9 cellular contexts compared by ENCODE assay signal in the genomic region with DNA sequence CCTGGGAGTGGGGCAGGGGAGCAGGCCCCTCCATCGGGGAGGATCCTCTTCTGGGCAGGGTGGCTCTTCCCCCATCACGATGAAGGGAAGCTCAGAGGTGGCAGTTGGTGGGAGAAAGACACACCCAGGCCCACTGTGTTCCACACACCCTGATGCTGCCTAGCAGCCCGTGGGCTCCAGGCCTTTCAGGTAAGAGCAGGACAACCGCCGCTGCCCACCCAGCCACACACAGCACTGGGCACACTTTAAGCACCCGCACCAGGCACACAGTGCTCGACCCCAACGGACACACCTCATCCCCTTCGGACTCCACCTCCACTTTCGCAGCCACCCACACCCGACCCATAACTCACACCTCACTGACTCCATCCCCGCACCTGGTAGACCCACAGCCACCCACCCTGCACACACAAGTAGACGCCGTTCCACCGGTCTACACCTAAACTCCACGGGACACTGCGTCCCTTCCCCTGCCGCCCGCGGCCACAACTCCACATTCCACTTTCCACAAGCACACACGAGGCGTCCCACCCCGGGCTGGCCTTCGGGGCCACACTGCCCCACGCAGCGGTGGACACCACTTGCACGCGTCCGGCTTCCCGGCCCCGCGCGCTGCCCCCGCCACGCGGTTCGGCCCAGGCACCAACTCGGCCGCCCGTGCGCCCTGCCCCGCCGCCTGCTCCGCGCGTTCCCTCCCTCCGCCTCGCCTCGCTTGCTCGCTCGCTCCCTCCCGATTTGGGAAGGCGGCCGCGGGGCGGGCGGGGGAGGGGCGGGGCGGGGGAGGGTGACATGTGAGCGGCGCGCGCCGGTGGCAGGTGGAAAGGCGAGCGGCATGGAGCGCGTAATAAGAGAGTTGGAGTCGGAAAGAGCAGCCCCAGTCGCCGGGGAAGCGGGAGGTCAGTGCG. TPM values are rescaled to one million over a fixed set of nuclear protein-coding genes. Genes with fewer than 3 reads are reported as not detected.
A peak's percentile ranks its signal among the peaks of the same experiment; 100 is the strongest.
DNase-seq lines count a peak whose midpoint lies in the region; ATAC-seq and TF ChIP-seq lines count a peak whose summit lies in the region.
"Had no signal": no experiment of that assay in that cellular context is flagged by ENCODE, and none has a peak within 500 bp of the region (broad histone marks: within the 10 kb centered on the region; RNA-seq: fewer than 3 reads in every experiment).

Gene KCNQ4 (plus strand): TSS at position 787 of the 905 bp plus-strand sequence. CDS start 307 bp downstream, outside the sequence.

- no peak for ATAC-seq in HG02798 (IDR thresholded peaks at IDR 0.05; ENCODE audit: poor library complexity, unreplicated experiment)

- H3K9me3 ChIP-seq in neuron (ENCODE audit: low read length), result no peaks in the 10 kb centered on the region

- DNase-seq in CMK (ENCODE audit: low read depth), result peak; percentile 43
- DNase-seq in HuH-7 (ENCODE audit: low spot score), result peak; percentile 67
- peak; percentile 34 for DNase-seq in activated CD8-positive, alpha-beta memory T cell treated with anti-CD3 and anti-CD28 coated beads, Interleukin-2, amount 50 U/mL, for 4 hours
- DNase-seq in fibroblast of villous mesenchyme (ENCODE audit: low read depth), result no peak
- no peak for DNase-seq in HPDE6-E6E7 (ENCODE audit: extremely low spot score)
- DNase-seq in inferior parietal cortex (ENCODE audit: extremely low spot score), result no peak

- H3K4me1 ChIP-seq in neuron (ENCODE audit: insufficient read depth, low read length), result peaks cover 23% of the 10 kb centered on the region

- no peak within 1 kb of the TSS for H2AFZ ChIP-seq in neuron (ENCODE audit: low read depth, low read length)

- peaks cover 31% of the 10 kb centered on the region for H3K27me3 ChIP-seq in neuron (ENCODE audit: insufficient read depth, low read length)

- H3K4me3 ChIP-seq in fibroblast of villous mesenchyme (ENCODE audit: low read depth, low read length), result peak within 1 kb of the TSS; percentile 37
- peak within 1 kb of the TSS; percentile 47 for H3K4me3 ChIP-seq in neuron (ENCODE audit: low read length)

- peaks cover 3% of the 10 kb centered on the region for H3K36me3 ChIP-seq in neuron (ENCODE audit: insufficient read depth, low read length)

- TF ChIP-seq CTCF in fibroblast of villous mesenchyme (IDR thresholded peaks at IDR 0.05; ENCODE audit: insufficient read depth, low read depth, low read length), result no peak

RNA-seq across cellular contexts. Expression of gene KCNQ4, which starts in this region (rescaled TPM):
- total RNA-seq in fibroblast of villous mesenchyme, result under 0.01 TPM in 2 replicates
- total RNA-seq: lung microvascular endothelial cell had no signal

Comparison
In these comparisons a context has a peak if more than half of its experiments do, and no peak if none do; other contexts are left out.
1. DNase-seq: peak in CMK (single experiment), HuH-7 (single experiment) and activated CD8-positive, alpha-beta memory T cell treated with anti-CD3 and anti-CD28 coated beads, Interleukin-2, amount 50 U/mL, for 4 hours (single experiment); none in fibroblast of villous mesenchyme (single experiment), HPDE6-E6E7 (single experiment) and inferior parietal cortex (single experiment).